ENCODE assay signal across 8 cellular contexts in the genomic region with DNA sequence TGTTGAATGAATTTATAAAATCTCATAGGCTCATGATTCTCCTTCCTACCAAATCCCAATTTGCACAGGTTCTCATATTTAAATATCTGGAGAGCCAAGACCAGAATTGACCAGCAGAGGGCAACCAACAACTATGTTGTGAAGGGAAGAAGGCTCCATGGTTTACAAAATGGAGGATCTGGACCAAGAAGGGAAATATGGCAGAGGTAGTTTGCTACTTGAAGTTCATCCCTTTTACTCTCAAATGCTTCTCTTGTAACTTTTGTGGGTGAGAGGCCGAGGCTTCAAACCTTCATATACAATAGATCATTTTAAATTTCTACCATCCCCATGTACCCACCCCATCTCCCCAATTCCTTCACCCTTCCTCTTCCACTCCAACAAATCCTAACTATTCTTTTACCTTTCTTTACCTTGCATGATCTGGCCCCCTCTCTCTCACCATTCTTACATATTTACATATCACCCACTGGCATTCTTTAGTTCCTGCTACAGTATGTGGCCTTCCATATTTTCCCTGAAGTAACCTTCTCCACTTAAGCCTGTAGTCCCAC. TPM values are rescaled to one million over a fixed set of nuclear protein-coding genes. Genes with fewer than 3 reads are reported as not detected.
A peak's percentile ranks its signal among the peaks of the same experiment; 100 is the strongest.
DNase-seq lines count a peak whose midpoint lies in the region; ATAC-seq, FAIRE-seq and TF ChIP-seq lines count a peak whose summit lies in the region.

No MANE protein-coding gene starts in this region.

- no peaks in the 10 kb centered on the region for H3K9me3 ChIP-seq in SJSA1 (replicated peaks)

- H3K4me3 Mint-ChIP-seq in progenitor cell of endocrine pancreas (ENCODE audit: low read depth): peak overlapping the region; percentile 24

- DNase-seq in GM10248 (ENCODE audit: extremely low spot score) (peak; percentile 78), NB4 (ENCODE audit: low read depth) (peak; percentile 90), SJSA1 (ENCODE audit: low read depth in 1 of 2, low spot score in 2 of 2) (peak; percentile 71 to 82), frontal cortex (ENCODE audit: low spot score in 2 of 2) (peak; percentile 63 to 70), progenitor cell of endocrine pancreas (ENCODE audit: low spot score, unreplicated experiment) (peak; percentile 39)
- DNase-seq in activated naive CD4-positive, alpha-beta T cell treated with Interleukin-2 at 50 U/mL for 16 hours: peak; percentile 70

- no peaks in the 10 kb centered on the region for H3K27me3 ChIP-seq in SJSA1 (replicated peaks)

- TF ChIP-seq POLR2A in NB4 (IDR thresholded peaks at IDR 0.05; ENCODE audit: extremely low read depth, insufficient read length): no peak

- peak; percentile 3 for FAIRE-seq in frontal cortex (lab: Jason Lieb, UNC)

- H3K27me3 Mint-ChIP-seq in progenitor cell of endocrine pancreas: no peaks in the 10 kb centered on the region

- peak; percentile 79 for TF ChIP-seq CTCF in GM10248 (IDR thresholded peaks at IDR 0.05; ENCODE audit: control extremely low read depth, extremely low read depth, low read depth, missing control alignments)
- TF ChIP-seq CTCF in NB4 (IDR thresholded peaks at IDR 0.05; ENCODE audit: low read depth, low read length): peak; percentile 84
- peak; percentile 85 for TF ChIP-seq CTCF in progenitor cell of endocrine pancreas (IDR thresholded peaks at IDR 0.05; ENCODE audit: unreplicated experiment)

- POLR2A ChIA-PET in GM10248 (lab: Yijun Ruan, JAX): no interaction called here

- peaks cover 24% of the 10 kb centered on the region for H3K4me1 ChIP-seq in SJSA1 (replicated peaks)

- H3K27ac Mint-ChIP-seq in progenitor cell of endocrine pancreas: peak overlapping the region; percentile 70

- peaks cover 2% of the 10 kb centered on the region for H3K36me3 Mint-ChIP-seq in progenitor cell of endocrine pancreas (ENCODE audit: insufficient read depth)

- ATAC-seq in HG03097 (IDR thresholded peaks at IDR 0.05; ENCODE audit: low FRiP score, unreplicated experiment) (no peak), GM18870 (IDR thresholded peaks at IDR 0.05; ENCODE audit: unreplicated experiment) (no peak)

- H3K36me3 ChIP-seq in SJSA1: peaks cover 2% of the 10 kb centered on the region

- H3K27ac ChIP-seq in SJSA1: no peak overlapping the region

- H3K9me3 Mint-ChIP-seq in progenitor cell of endocrine pancreas (ENCODE audit: low read depth): no peaks in the 10 kb centered on the region

- peaks cover 7% of the 10 kb centered on the region for H3K4me1 Mint-ChIP-seq in progenitor cell of endocrine pancreas (ENCODE audit: low read depth)

- CTCF ChIA-PET in GM10248 (lab: Yijun Ruan, JAX): interaction anchor here (0.9 to 9.6 kb wide), 13 partner anchors 9 to 271 kb away, joined by 3 to 243 read pairs (median 9); a partner anchor contains a TSS

- H3K4me3 ChIP-seq in NB4 (ENCODE audit: low read depth, low read length) (no peak overlapping the region), SJSA1 (no peak overlapping the region)

RNA-seq across cellular contexts. Expression of a gene that starts 3.8 kb away (rescaled TPM):
- total RNA-seq in SJSA1 (2014; rRNA removed; shearing (Covaris generic)): 20.9 and 33.4 TPM in 2 replicates
- 93.3 TPM for total RNA-seq in frontal cortex
- 202 and 207 TPM in 2 replicates for total RNA-seq in progenitor cell of endocrine pancreas

RNA-seq across cellular contexts. Expression of a gene that starts 28.6 kb away (rescaled TPM):
- total RNA-seq in SJSA1 (2014; rRNA removed; shearing (Covaris generic)): 28.5 and 46.7 TPM in 2 replicates
- total RNA-seq in frontal cortex: 53.0 TPM
- 50.0 and 50.8 TPM in 2 replicates for total RNA-seq in progenitor cell of endocrine pancreas

RNA-seq across cellular contexts. Expression of a gene that starts 31.0 kb away (rescaled TPM):
- total RNA-seq in SJSA1 (2014; rRNA removed; shearing (Covaris generic)): 47.8 and 55.7 TPM in 2 replicates
- total RNA-seq in frontal cortex (26.9 TPM), progenitor cell of endocrine pancreas (37.9 and 40.5 TPM in 2 replicates)

RNA-seq across cellular contexts. Expression of a gene that starts 34.9 kb away (rescaled TPM):
- total RNA-seq in SJSA1 (2014; rRNA removed; shearing (Covaris generic)): 4,832 and 5,659 TPM in 2 replicates
- total RNA-seq in frontal cortex: 511 TPM
- 1,155 and 1,178 TPM in 2 replicates for total RNA-seq in progenitor cell of endocrine pancreas

RNA-seq across cellular contexts. Expression of a gene that starts 36.7 kb away (rescaled TPM):
- total RNA-seq in SJSA1 (2014; rRNA removed; shearing (Covaris generic)): not detected in 2 replicates
- total RNA-seq in frontal cortex (not detected), progenitor cell of endocrine pancreas (62.9 and 65.2 TPM in 2 replicates)

Comparison
In these comparisons a context has a peak if more than half of its experiments do, and no peak if none do; other contexts are left out.
1. DNase-seq: peak in every context shown above with its lines; median percentile 90 in NB4; 78 in GM10248; 76 in SJSA1; 70 in activated naive CD4-positive, alpha-beta T cell treated with Interleukin-2 at 50 U/mL for 16 hours; 66 in frontal cortex; 39 in progenitor cell of endocrine pancreas.